In the genomic region with DNA sequence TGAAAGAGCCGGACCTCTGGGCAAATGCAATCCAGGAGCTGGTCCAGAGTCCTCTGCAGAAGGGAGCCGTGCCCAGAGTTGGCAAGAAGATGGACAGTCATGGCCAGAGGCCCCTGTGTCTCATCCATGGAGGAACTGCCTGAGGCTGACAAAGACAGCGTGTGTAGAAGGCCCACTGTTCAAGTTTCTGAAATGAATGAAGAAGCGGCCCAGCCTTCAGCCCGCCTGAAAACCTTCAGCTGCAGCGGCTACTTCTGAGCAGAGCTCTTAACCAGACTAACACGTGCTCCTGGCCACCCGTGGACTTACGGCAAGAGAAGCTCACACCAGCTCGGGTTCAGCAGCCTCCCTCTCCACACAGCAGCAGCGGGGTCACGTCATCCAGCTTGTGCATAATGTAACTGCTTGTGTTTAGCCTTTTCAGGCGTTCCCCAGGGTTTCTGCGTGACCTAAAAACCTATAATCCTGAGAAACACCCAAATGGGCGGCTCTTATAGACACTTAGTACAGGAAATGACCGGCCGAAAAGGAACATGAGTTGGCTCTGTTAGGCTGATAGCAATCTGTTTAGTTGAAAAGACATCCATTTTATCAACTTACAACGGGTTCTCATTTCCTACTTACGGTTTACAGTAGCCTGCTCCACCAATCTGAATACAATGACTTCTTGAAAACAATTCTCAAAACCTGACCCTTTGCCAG, we compare ENCODE assay signal across 2 cellular contexts.
TF ChIP-seq lines count a peak whose summit lies in the region.

A gene with protein sequence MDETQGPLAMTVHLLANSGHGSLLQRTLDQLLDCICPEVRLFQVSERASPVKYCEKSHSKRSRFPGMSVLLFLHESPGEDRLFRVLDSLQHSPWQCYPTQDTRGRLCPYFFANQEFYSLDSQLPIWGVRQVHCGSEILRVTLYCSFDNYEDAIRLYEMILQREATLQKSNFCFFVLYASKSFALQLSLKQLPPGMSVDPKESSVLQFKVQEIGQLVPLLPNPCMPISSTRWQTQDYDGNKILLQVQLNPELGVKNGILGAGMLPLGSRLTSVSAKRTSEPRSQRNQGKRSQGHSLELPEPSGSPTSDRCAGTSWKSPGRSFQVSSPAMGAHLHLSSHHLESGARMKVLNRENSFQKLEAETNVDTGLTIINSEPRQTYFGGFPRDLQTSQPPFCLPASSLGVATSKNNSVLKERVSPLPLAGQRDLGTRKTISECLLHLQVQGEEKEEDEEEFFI (minus strand): TSS at position 467 of the 702 bp plus-strand sequence. CDS start 339 bp downstream, at position 128.

TF ChIP-seq in K562, 482 proteins besides CTCF, POLR2A, EP300 and RAD21 (continued from another document and continues in another):
- TF ChIP-seq BCLAF1 (IDR thresholded peaks at IDR 0.05; ENCODE audit: borderline replicate concordance in 1 of 2, control insufficient read depth in 1 of 2, low read depth in 2 of 2, low read length in 1 of 2) (no peak), CREM (IDR thresholded peaks at IDR 0.05; ENCODE audit: low read depth) (peak; percentile 85), ZNF282 (CRISPR knock-in tag; IDR thresholded peaks at IDR 0.05) (no peak), CHD1 (IDR thresholded peaks at IDR 0.05; ENCODE audit: low read length) (no peak), ZBTB11 (CRISPR knock-in tag; IDR thresholded peaks at IDR 0.05) (0 out of 6 replicates have a peak, but pooled peaks of 1 of the 3 experiments have one; percentile 66), NCOR1 (IDR thresholded peaks at IDR 0.05) (peak; percentile 38), ZNF140 (CRISPR knock-in tag; IDR thresholded peaks at IDR 0.05) (no peak), ZNF232 (CRISPR knock-in tag; IDR thresholded peaks at IDR 0.05) (no peak), DPF2 (IDR thresholded peaks at IDR 0.05) (peak; percentile 53), REST (CRISPR knock-in tag; IDR thresholded peaks at IDR 0.05; ENCODE audit: low read depth) (no peak)
- TF ChIP-seq, protein P1, sequence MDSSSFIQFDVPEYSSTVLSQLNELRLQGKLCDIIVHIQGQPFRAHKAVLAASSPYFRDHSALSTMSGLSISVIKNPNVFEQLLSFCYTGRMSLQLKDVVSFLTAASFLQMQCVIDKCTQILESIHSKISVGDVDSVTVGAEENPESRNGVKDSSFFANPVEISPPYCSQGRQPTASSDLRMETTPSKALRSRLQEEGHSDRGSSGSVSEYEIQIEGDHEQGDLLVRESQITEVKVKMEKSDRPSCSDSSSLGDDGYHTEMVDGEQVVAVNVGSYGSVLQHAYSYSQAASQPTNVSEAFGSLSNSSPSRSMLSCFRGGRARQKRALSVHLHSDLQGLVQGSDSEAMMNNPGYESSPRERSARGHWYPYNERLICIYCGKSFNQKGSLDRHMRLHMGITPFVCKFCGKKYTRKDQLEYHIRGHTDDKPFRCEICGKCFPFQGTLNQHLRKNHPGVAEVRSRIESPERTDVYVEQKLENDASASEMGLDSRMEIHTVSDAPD (CRISPR knock-in tag; IDR thresholded peaks at IDR 0.05): no peak

TF ChIP-seq in liver, 16 proteins besides CTCF, POLR2A, EP300 and RAD21 (continued from another document):
- TF ChIP-seq EGR1 (IDR thresholded peaks at IDR 0.05; ENCODE audit: low read depth in 2 of 2): no peak
- TF ChIP-seq FOXA1 (IDR thresholded peaks at IDR 0.05): no peak
- TF ChIP-seq, protein P2, sequence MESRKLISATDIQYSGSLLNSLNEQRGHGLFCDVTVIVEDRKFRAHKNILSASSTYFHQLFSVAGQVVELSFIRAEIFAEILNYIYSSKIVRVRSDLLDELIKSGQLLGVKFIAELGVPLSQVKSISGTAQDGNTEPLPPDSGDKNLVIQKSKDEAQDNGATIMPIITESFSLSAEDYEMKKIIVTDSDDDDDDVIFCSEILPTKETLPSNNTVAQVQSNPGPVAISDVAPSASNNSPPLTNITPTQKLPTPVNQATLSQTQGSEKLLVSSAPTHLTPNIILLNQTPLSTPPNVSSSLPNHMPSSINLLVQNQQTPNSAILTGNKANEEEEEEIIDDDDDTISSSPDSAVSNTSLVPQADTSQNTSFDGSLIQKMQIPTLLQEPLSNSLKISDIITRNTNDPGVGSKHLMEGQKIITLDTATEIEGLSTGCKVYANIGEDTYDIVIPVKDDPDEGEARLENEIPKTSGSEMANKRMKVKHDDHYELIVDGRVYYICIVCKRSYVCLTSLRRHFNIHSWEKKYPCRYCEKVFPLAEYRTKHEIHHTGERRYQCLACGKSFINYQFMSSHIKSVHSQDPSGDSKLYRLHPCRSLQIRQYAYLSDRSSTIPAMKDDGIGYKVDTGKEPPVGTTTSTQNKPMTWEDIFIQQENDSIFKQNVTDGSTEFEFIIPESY (IDR thresholded peaks at IDR 0.05): no peak
- TF ChIP-seq NR2F2 (IDR thresholded peaks at IDR 0.05): peak; percentile 64
- TF ChIP-seq GABPA (IDR thresholded peaks at IDR 0.05 in 1 of 2, conservative IDR thresholded peaks at IDR 0.05 in 1 of 2): no peak
- no peak for TF ChIP-seq REST (IDR thresholded peaks at IDR 0.05)
- peak in 1 of 2 donors; percentile 12 for TF ChIP-seq JUND (IDR thresholded peaks at IDR 0.05)
- no peak for TF ChIP-seq ATF3 (IDR thresholded peaks at IDR 0.05)
